ENCODE assay signal across 3 cellular contexts in genomic region chr12:110156766-110157165, GRCh38.
"Had no signal": no experiment of that assay in that cellular context is flagged by ENCODE, and none has a peak within 500 bp of the region (broad histone marks: within the 10 kb centered on the region; RNA-seq: fewer than 3 reads in every experiment).

No MANE protein-coding gene starts in this region.

- DNase-seq: GDM1, GF-D8 had no signal

- H3K4me3 ChIP-seq: GM12878 had no signal
